In genomic region chr14:98931911-98932310, GRCh38 we compare ENCODE assay signal across 10 cellular contexts.
DNase-seq lines count a peak whose midpoint lies in the region; ATAC-seq and TF ChIP-seq lines count a peak whose summit lies in the region.
"Had no signal": no experiment of that assay in that cellular context is flagged by ENCODE, and none has a peak within 500 bp of the region (broad histone marks: within the 10 kb centered on the region; RNA-seq: fewer than 3 reads in every experiment).

No MANE protein-coding gene starts in this region.

- H3K14ac ChIP-seq in H9 (ENCODE audit: insufficient read depth, low read length): no peak overlapping the region

- no peak overlapping the region for H4K91ac ChIP-seq in H9 (ENCODE audit: insufficient read length, low read depth, low read length)

- H3T11ph ChIP-seq in H9 (ENCODE audit: low read length): no peak overlapping the region

- no peak overlapping the region for H3K4ac ChIP-seq in H9 (ENCODE audit: low read depth, low read length)

- H4K8ac ChIP-seq in H9 (replicated peaks; ENCODE audit: insufficient read length, low read depth, low read length): no peak overlapping the region

- H3K9ac ChIP-seq in H9 (ENCODE audit: extremely low read depth, insufficient read length, low read length): no peak overlapping the region

- H2BK5ac ChIP-seq in H9 (ENCODE audit: insufficient read length, low read length): no peak overlapping the region

- no peaks in the 10 kb centered on the region for H4K20me1 ChIP-seq in H9 (ENCODE audit: control insufficient read depth, insufficient read depth, insufficient read length)

- H3K36me3 Mint-ChIP-seq in H9 (ENCODE audit: insufficient read depth in 1 of 3, low read depth in 3 of 3): no peaks in the 10 kb centered on the region

- H3K4me2 ChIP-seq in H9 (ENCODE audit: insufficient read depth, insufficient read length, low read length): no peak overlapping the region
- H3K4me2 ChIP-seq: PC-9 had no signal

- TF ChIP-seq CTCF in RWPE2 (IDR thresholded peaks at IDR 0.05; ENCODE audit: poor library complexity, severe bottlenecking) (no peak), mucosa of descending colon (IDR thresholded peaks at IDR 0.05) (no peak), H9 (conservative IDR thresholded peaks at IDR 0.05) (no peak)

- no peaks in the 10 kb centered on the region; the same call in 1 of the 2 replicates for H3K27me3 Mint-ChIP-seq in H9 (ENCODE audit: low read depth)

- H2BK12ac ChIP-seq in H9 (ENCODE audit: insufficient read length, low read depth, low read length): no peak overlapping the region

- no peaks in the 10 kb centered on the region for H3K23me2 ChIP-seq in H9 (ENCODE audit: insufficient read length, low read depth, low read length, poor library complexity, severe bottlenecking)

- no peak overlapping the region for H3K23ac ChIP-seq in H9 (ENCODE audit: insufficient read length, low read depth, low read length)

- ATAC-seq in RWPE2 (ENCODE audit: low read depth): no peak
- peak; percentile 84 for ATAC-seq in mucosa of descending colon

- H3K4me3 ChIP-seq in RWPE2 (ENCODE audit: severe bottlenecking) (no peak overlapping the region), mucosa of descending colon (no peak overlapping the region)
- H3K4me3 ChIP-seq: PC-9 had no signal

- peaks cover 3% of the 10 kb centered on the region for H3K4me1 ChIP-seq in RWPE2 (ENCODE audit: insufficient read depth, poor library complexity, severe bottlenecking)
- no peaks in the 10 kb centered on the region for H3K4me1 ChIP-seq in mucosa of descending colon (ENCODE audit: low read depth)
- H3K4me1 ChIP-seq in H9 (ENCODE audit: insufficient read depth, low read length): no peaks in the 10 kb centered on the region

- no peak overlapping the region for H4K5ac ChIP-seq in H9 (ENCODE audit: insufficient read length, low read depth, low read length)

- no peak overlapping the region for H3K4me3 Mint-ChIP-seq in H9

- H3K9me3 ChIP-seq in RWPE2 (ENCODE audit: severe bottlenecking): no peaks in the 10 kb centered on the region
- H3K9me3 ChIP-seq in mucosa of descending colon: no peaks in the 10 kb centered on the region
- no peaks in the 10 kb centered on the region for H3K9me3 ChIP-seq in H9 (ENCODE audit: control insufficient read depth, low read depth, low read length)

- no peaks in the 10 kb centered on the region for H3K79me1 ChIP-seq in H9 (ENCODE audit: insufficient read depth, low read depth, low read length, poor library complexity, severe bottlenecking)

- no peaks in the 10 kb centered on the region for H3K27me3 ChIP-seq in RWPE2 (ENCODE audit: insufficient read depth, poor library complexity, severe bottlenecking)
- H3K27me3 ChIP-seq in H9 (ENCODE audit: insufficient read depth, low read length): no peaks in the 10 kb centered on the region

- no peaks in the 10 kb centered on the region for H3K9me3 Mint-ChIP-seq in H9

- H3K56ac ChIP-seq in H9 (ENCODE audit: insufficient read length, low read depth, low read length): no peak overlapping the region

- H3K79me2 ChIP-seq in H9 (ENCODE audit: insufficient read depth, low read length): no peaks in the 10 kb centered on the region

- H2BK15ac ChIP-seq in H9 (ENCODE audit: low read depth, low read length): no peak overlapping the region

- no peak overlapping the region for H2AFZ ChIP-seq in H9 (ENCODE audit: low read length)
- H2AFZ ChIP-seq: PC-9 had no signal

- intact Hi-C loops in mucosa of descending colon (cut with DNase I, micrococcal nuclease): no loop called here

- H3K4me1 Mint-ChIP-seq in H9: peaks cover 5 to 6% of the 10 kb centered on the region in 2 experiments

- H3K27ac ChIP-seq in RWPE2 (ENCODE audit: poor library complexity, severe bottlenecking) (no peak overlapping the region), H9 (ENCODE audit: insufficient read length, low read depth, low read length) (no peak overlapping the region)
- H3K27ac ChIP-seq: PC-9 had no signal

- DNase-seq in RWPE2 (ENCODE audit: low spot score) (peak; percentile 21), mucosa of descending colon (peak; percentile 54 to 72 (median 58)), COR-L47 (lab: John Stamatoyannopoulos, UW) (no peak), H9 (no peak), NCI-H748 (lab: John Stamatoyannopoulos, UW; ENCODE audit: unreplicated experiment) (no peak), kidney tubule cell (ENCODE audit: low spot score) (no peak)
- DNase-seq in activated T-cell treated with anti-CD3 and anti-CD28 coated beads, Interleukin-2, amount 50 U/mL, for 1 hour: peak; percentile 66
- peak; percentile 23 to 37 for DNase-seq in stimulated activated CD8-positive, alpha-beta memory T cell treated with anti-CD3 and anti-CD28 coated beads, Interleukin-15, amount 100 ng/mL, for 48 hours (ENCODE audit: low read depth in 2 of 2)
- DNase-seq: left cardiac atrium, PC-9 had no signal

- no CpG with 5 or more reads among the region's 8 CpGs for WGBS in H9 (ENCODE audit: extremely low coverage, insufficient read length, low lambda C conversion rate)

- no peaks in the 10 kb centered on the region for H3K36me3 ChIP-seq in RWPE2 (ENCODE audit: low read depth)
- H3K36me3 ChIP-seq in mucosa of descending colon (ENCODE audit: low read depth): no peaks in the 10 kb centered on the region

- H3K27ac Mint-ChIP-seq in H9: no peak overlapping the region

- H2BK20ac ChIP-seq in H9 (ENCODE audit: low read depth, low read length, poor library complexity, severe bottlenecking): no peak overlapping the region

- H2BK120ac ChIP-seq in H9 (ENCODE audit: low read depth, low read length, poor library complexity, severe bottlenecking): no peak overlapping the region

- H3K18ac ChIP-seq in H9 (ENCODE audit: insufficient read length, low read depth, low read length): no peak overlapping the region

- no peak overlapping the region for H2AK5ac ChIP-seq in H9 (ENCODE audit: insufficient read length, low read length)

Comparison
In these comparisons a context has a peak if more than half of its experiments do, and no peak if none do; other contexts are left out.
1. DNase-seq: peak in RWPE2 (single experiment), activated T-cell treated with anti-CD3 and anti-CD28 coated beads, Interleukin-2, amount 50 U/mL, for 1 hour (single experiment), mucosa of descending colon (3 of 3) and stimulated activated CD8-positive, alpha-beta memory T cell treated with anti-CD3 and anti-CD28 coated beads, Interleukin-15, amount 100 ng/mL, for 48 hours (2 of 2); none in COR-L47 (single experiment), H9 (single experiment), NCI-H748 (single experiment) and kidney tubule cell (single experiment).